28 cellular contexts compared by ENCODE assay signal in the genomic region with DNA sequence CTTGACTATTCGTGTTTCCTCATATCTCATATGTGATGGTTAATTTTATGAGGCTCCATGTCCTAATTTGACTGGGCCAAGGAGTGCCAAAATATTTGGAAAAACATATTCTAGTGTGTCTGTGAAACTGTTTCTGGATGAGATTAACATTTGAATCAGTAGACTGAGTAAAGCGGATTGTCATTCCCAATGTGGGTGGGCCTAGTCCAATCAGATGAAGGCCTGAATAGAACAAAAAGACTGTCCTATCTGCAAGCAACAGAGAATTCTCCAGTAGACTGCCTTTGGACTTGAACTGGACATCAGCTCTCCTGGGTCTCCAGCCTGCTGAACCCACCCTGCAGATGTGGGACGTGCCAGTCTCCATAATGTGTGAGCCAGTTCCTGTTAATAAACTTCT. TPM values are rescaled to one million over a fixed set of nuclear protein-coding genes. Genes with fewer than 3 reads are reported as not detected.
"Had no signal": no experiment of that assay in that cellular context is flagged by ENCODE, and none has a peak within 500 bp of the region (broad histone marks: within the 10 kb centered on the region; RNA-seq: fewer than 3 reads in every experiment).

No MANE protein-coding gene starts in this region.

- ATAC-seq: effector memory CD8-positive, alpha-beta T cell; esophagus mucosa; gastrocnemius medialis; heart right ventricle; left cardiac atrium; left lung; left ventricle myocardium superior; lower lobe of right lung had no signal

- H3K4me1 Mint-ChIP-seq: endodermal cell had no signal

- DNase-seq: colonic mucosa; cortex of kidney; effector CD8-positive, alpha-beta T cell; effector memory CD8-positive, alpha-beta T cell; endodermal cell; erythroblast; esophagus squamous epithelium; foreskin fibroblast; foreskin melanocyte; gastrocnemius medialis; glutamatergic neuron; head of caudate nucleus; heart right ventricle; hippocampal formation; left cardiac atrium; left lung; left ventricle myocardium superior; lower lobe of right lung; mesendoderm; midbrain had no signal

- H3K9me3 Mint-ChIP-seq: dendritic cell treated with granulocyte-macrophage colony-stimulating factor and Interleukin-4, amounts not matched to agents 40 ng/mL and 50 ng/mL, for 4 days; effector memory CD8-positive, alpha-beta T cell; endodermal cell had no signal

- H3K9me3 ChIP-seq: colonic mucosa, esophagus squamous epithelium, gastrocnemius medialis, heart right ventricle, left lung, lower lobe of right lung had no signal

- H3K27me3 Mint-ChIP-seq: effector memory CD8-positive, alpha-beta T cell had no signal

- H3K27me3 ChIP-seq: colonic mucosa, esophagus squamous epithelium, gastrocnemius medialis, heart right ventricle, left lung had no signal

- H3K4me1 ChIP-seq: colonic mucosa, esophagus squamous epithelium, gastrocnemius medialis, left lung, lower lobe of right lung had no signal

- H3K4me3 Mint-ChIP-seq: dendritic cell treated with granulocyte-macrophage colony-stimulating factor and Interleukin-4, amounts not matched to agents 40 ng/mL and 50 ng/mL, for 4 days; effector memory CD8-positive, alpha-beta T cell; endodermal cell had no signal

- FAIRE-seq: endometrium, islet of Langerhans, keratinocyte had no signal

- H3K4me3 ChIP-seq: colonic mucosa, esophagus squamous epithelium, gastrocnemius medialis, heart right ventricle, left lung, lower lobe of right lung had no signal

- H3K27ac Mint-ChIP-seq: dendritic cell treated with granulocyte-macrophage colony-stimulating factor and Interleukin-4, amounts not matched to agents 40 ng/mL and 50 ng/mL, for 4 days; effector memory CD8-positive, alpha-beta T cell; endodermal cell had no signal

- H3K27ac ChIP-seq: colonic mucosa, epithelial cell of prostate, esophagus squamous epithelium, gastrocnemius medialis, heart right ventricle, left lung, lower lobe of right lung had no signal

- H3K36me3 ChIP-seq: colonic mucosa, esophagus squamous epithelium, gastrocnemius medialis, heart right ventricle, left lung, lower lobe of right lung had no signal

RNA-seq across cellular contexts. Expression of a gene that starts 13.5 kb away (rescaled TPM):
- total RNA-seq: dermis microvascular lymphatic vessel endothelial cell, esophagus mucosa, gastrocnemius medialis, lung microvascular endothelial cell had no signal
